In genomic region chr5:154038604-154039457, GRCh38 we compare ENCODE assay signal across 8 cellular contexts. TPM values are rescaled to one million over a fixed set of nuclear protein-coding genes. Genes with fewer than 3 reads are reported as not detected.
A peak's percentile ranks its signal among the peaks of the same experiment; 100 is the strongest.
DNase-seq lines count a peak whose midpoint lies in the region; ATAC-seq, FAIRE-seq and TF ChIP-seq lines count a peak whose summit lies in the region.

Gene FAM114A2 (minus strand): TSS chr5:154038910. CDS start chr5:154034953, 3,957 bp downstream.
Gene MFAP3 (plus strand): TSS chr5:154038967. CDS start chr5:154049723, 10,756 bp downstream.

- H3K27me3 ChIP-seq in HAP-1 (ENCODE audit: low read depth) (no peaks in the 10 kb centered on the region), MG63 (no peaks in the 10 kb centered on the region), neural cell (ENCODE audit: insufficient read depth, low read depth, low read length) (no peaks in the 10 kb centered on the region)

- H3K27me3 Mint-ChIP-seq in stimulated activated naive CD8-positive, alpha-beta T cell treated with anti-CD3 and anti-CD28 coated beads, Interleukin-15, amount 100 ng/mL, for 72 hours, result no peaks in the 10 kb centered on the region

- H3K27ac ChIP-seq in neural cell (ENCODE audit: low read length), result peak within 1 kb of the TSS; percentile 75

- no peaks in the 10 kb centered on the region for H4K20me1 ChIP-seq in neural cell (ENCODE audit: insufficient read depth)

- peak; percentile 67 for FAIRE-seq in G401.6 (lab: Jason Lieb, UNC)

- H3K9me3 ChIP-seq in HAP-1 (no peaks in the 10 kb centered on the region), MG63 (no peaks in the 10 kb centered on the region), neural cell (ENCODE audit: low read length) (no peaks in the 10 kb centered on the region)

- peak within 1 kb of the TSS; percentile 81 for H2AFZ ChIP-seq in neural cell (ENCODE audit: low read depth, low read length)

- TF ChIP-seq RAD21 in neural cell (conservative IDR thresholded peaks at IDR 0.05), result no peak

- in situ Hi-C loops in HAP-1 (cut with MboI; ENCODE audit: low sequenced_read_pairs), result no loop called here

- H3K4me1 ChIP-seq in HAP-1, result peaks cover 7% of the 10 kb centered on the region

- no peaks in the 10 kb centered on the region for H3K9me2 ChIP-seq in neural cell (ENCODE audit: insufficient read depth, low read length)

- no peaks in the 10 kb centered on the region for H3F3A ChIP-seq in neural cell (ENCODE audit: insufficient read depth, low read length, poor library complexity, severe bottlenecking)

- DNase-seq in HAP-1 (ENCODE audit: low spot score in 2 of 2) (peak; percentile 84 to 93), MG63 (peak; percentile 96), SIG-M5 (lab: John Stamatoyannopoulos, UW) (peak; percentile 40), activated gamma-delta T cell (lab: John Stamatoyannopoulos, UW) (peak; percentile 79), fibroblast of villous mesenchyme (ENCODE audit: low read depth) (peak; percentile 88)
- DNase-seq in stimulated activated naive CD8-positive, alpha-beta T cell treated with anti-CD3 and anti-CD28 coated beads, Interleukin-15, amount 100 ng/mL, for 72 hours, result peak; percentile 88 to 93

- H3K4me3 ChIP-seq in HAP-1 (peak within 1 kb of the TSS; percentile 85), MG63 (peak within 1 kb of the TSS; percentile 86), fibroblast of villous mesenchyme (ENCODE audit: low read depth, low read length) (peak within 1 kb of the TSS; percentile 90), neural cell (ENCODE audit: low read length) (peak within 1 kb of the TSS; percentile 83)

- peak within 1 kb of the TSS; percentile 94 to 98 for H3K27ac Mint-ChIP-seq in stimulated activated naive CD8-positive, alpha-beta T cell treated with anti-CD3 and anti-CD28 coated beads, Interleukin-15, amount 100 ng/mL, for 72 hours

- H3K9me3 Mint-ChIP-seq in stimulated activated naive CD8-positive, alpha-beta T cell treated with anti-CD3 and anti-CD28 coated beads, Interleukin-15, amount 100 ng/mL, for 72 hours, result no peaks in the 10 kb centered on the region

- H3K79me2 ChIP-seq in neural cell (replicated peaks; ENCODE audit: insufficient read depth, low read length), result peaks cover 30% of the 10 kb centered on the region

- peak; percentile 99 for ATAC-seq in stimulated activated naive CD8-positive, alpha-beta T cell treated with anti-CD3 and anti-CD28 coated beads, Interleukin-15, amount 100 ng/mL, for 72 hours

- peak within 1 kb of the TSS; percentile 93 to 96 for H3K4me3 Mint-ChIP-seq in stimulated activated naive CD8-positive, alpha-beta T cell treated with anti-CD3 and anti-CD28 coated beads, Interleukin-15, amount 100 ng/mL, for 72 hours

- peaks cover 65% of the 10 kb centered on the region for H3K4me1 Mint-ChIP-seq in stimulated activated naive CD8-positive, alpha-beta T cell treated with anti-CD3 and anti-CD28 coated beads, Interleukin-15, amount 100 ng/mL, for 72 hours

- TF ChIP-seq CTCF in fibroblast of villous mesenchyme (IDR thresholded peaks at IDR 0.05; ENCODE audit: insufficient read depth, low read depth, low read length) (no peak), neural cell (IDR thresholded peaks at IDR 0.05; ENCODE audit: poor library complexity, severe bottlenecking) (peak; percentile 18)

- peak within 1 kb of the TSS; percentile 80 for H3K9ac ChIP-seq in neural cell (ENCODE audit: low read length)

- peak within 1 kb of the TSS; percentile 86 for H3K4me2 ChIP-seq in neural cell (ENCODE audit: low read length)

- peak; percentile 47 for TF ChIP-seq EP300 in neural cell (conservative IDR thresholded peaks at IDR 0.05; ENCODE audit: poor library complexity, severe bottlenecking)

- H3K36me3 ChIP-seq in HAP-1 (replicated peaks) (no peaks in the 10 kb centered on the region), MG63 (no peaks in the 10 kb centered on the region), neural cell (ENCODE audit: insufficient read depth, low read length) (no peaks in the 10 kb centered on the region)

TF ChIP-seq in neural cell, 6 proteins besides CTCF, POLR2A, EP300 and RAD21:
- TF ChIP-seq TAF1 (IDR thresholded peaks at IDR 0.05; ENCODE audit: low read depth) (peak; percentile 75), REST (IDR thresholded peaks at IDR 0.05; ENCODE audit: borderline replicate concordance) (peak; percentile 66), POLR2AphosphoS5 (IDR thresholded peaks at IDR 0.05) (peak; percentile 94), MXI1 (conservative IDR thresholded peaks at IDR 0.05; ENCODE audit: poor library complexity, severe bottlenecking) (peak; percentile 87), EZH2 (IDR thresholded peaks at IDR 0.05; ENCODE audit: borderline replicate concordance, insufficient read depth, low read length, poor library complexity, severe bottlenecking) (no peak), SMC3 (conservative IDR thresholded peaks at IDR 0.05; ENCODE audit: poor library complexity) (peak; percentile 48)

RNA-seq across cellular contexts. Expression of gene FAM114A2, which starts in this region (rescaled TPM):
- 28.1 and 36.1 TPM in 2 replicates for total RNA-seq in MG63 (2014; rRNA removed; shearing (Covaris generic); ENCODE audit: low replicate concordance)
- total RNA-seq in fibroblast of villous mesenchyme, result 29.6 and 42.3 TPM in 2 replicates
- 20.2 and 24.8 TPM in 2 replicates for polyA plus RNA-seq in neural cell
- 22.8 and 29.2 TPM in 2 replicates for polyA minus RNA-seq in neural cell

RNA-seq across cellular contexts. Expression of gene MFAP3, which starts in this region (rescaled TPM):
- 37.2 and 38.1 TPM in 2 replicates for total RNA-seq in MG63 (2014; rRNA removed; shearing (Covaris generic); ENCODE audit: low replicate concordance)
- 66.0 and 113 TPM in 2 replicates for total RNA-seq in fibroblast of villous mesenchyme
- 103 and 104 TPM in 2 replicates for polyA plus RNA-seq in neural cell
- polyA minus RNA-seq in neural cell, result 304 and 323 TPM in 2 replicates

Comparison
In these comparisons a context has a peak if more than half of its experiments do, and no peak if none do; other contexts are left out.
1. Peak in every context shown above with its lines: DNase-seq, ATAC-seq, H3K4me3 ChIP-seq and H3K27ac ChIP-seq.
2. DNase-seq: peak in every context shown above with its lines; median percentile 96 in MG63; 90 in stimulated activated naive CD8-positive, alpha-beta T cell treated with anti-CD3 and anti-CD28 coated beads, Interleukin-15, amount 100 ng/mL, for 72 hours; 88 in HAP-1; 88 in fibroblast of villous mesenchyme; 79 in activated gamma-delta T cell; 40 in SIG-M5.